10 cellular contexts compared by ENCODE assay signal in genomic region chr3:16378415-16378814, GRCh38.
A peak's percentile ranks its signal among the peaks of the same experiment; 100 is the strongest.
DNase-seq lines count a peak whose midpoint lies in the region; ATAC-seq and FAIRE-seq lines count a peak whose summit lies in the region.
"Had no signal": no experiment of that assay in that cellular context is flagged by ENCODE, and none has a peak within 500 bp of the region (broad histone marks: within the 10 kb centered on the region; RNA-seq: fewer than 3 reads in every experiment).

No MANE protein-coding gene starts in this region.

- peaks cover 22% of the 10 kb centered on the region for H3K36me3 Mint-ChIP-seq in CD4-positive, CD25-positive, alpha-beta regulatory T cell
- H3K36me3 Mint-ChIP-seq in IgD-negative memory B cell = peaks cover 6% of the 10 kb centered on the region

- peaks cover 11% of the 10 kb centered on the region for H3K36me3 ChIP-seq in CD4-positive, CD25-positive, alpha-beta regulatory T cell (ENCODE audit: control insufficient read depth, insufficient read depth, low read length)
- no peaks in the 10 kb centered on the region for H3K36me3 ChIP-seq in effector memory CD4-positive, alpha-beta T cell (ENCODE audit: control insufficient read depth, insufficient read depth, low read length)

- peaks cover 73% of the 10 kb centered on the region for H3K4me1 ChIP-seq in CD4-positive, CD25-positive, alpha-beta regulatory T cell (ENCODE audit: control insufficient read depth, insufficient read depth, low read length, poor library complexity, severe bottlenecking)
- peaks cover 21% of the 10 kb centered on the region for H3K4me1 ChIP-seq in effector memory CD4-positive, alpha-beta T cell (ENCODE audit: control insufficient read depth, insufficient read depth, low read length, poor library complexity, severe bottlenecking)

- H3K4me3 Mint-ChIP-seq in CD4-positive, CD25-positive, alpha-beta regulatory T cell = peak overlapping the region; percentile 43 to 83 (median 68)
- H3K4me3 Mint-ChIP-seq in IgD-negative memory B cell = peak overlapping the region in 2 of 4 donors; percentile 75 to 79

- H3K9me3 ChIP-seq in CD4-positive, CD25-positive, alpha-beta regulatory T cell (ENCODE audit: control insufficient read depth in 2 of 2, low read length in 2 of 2) = no peaks in the 10 kb centered on the region
- no peaks in the 10 kb centered on the region for H3K9me3 ChIP-seq in effector memory CD4-positive, alpha-beta T cell (ENCODE audit: control insufficient read depth, low read length)

- H3K27ac Mint-ChIP-seq in CD4-positive, CD25-positive, alpha-beta regulatory T cell = peak overlapping the region; percentile 72 to 93 (median 91)
- H3K27ac Mint-ChIP-seq in IgD-negative memory B cell = peak overlapping the region in 2 of 3 donors; percentile 11 to 73

- no peak for ATAC-seq in CD4-positive, CD25-positive, alpha-beta regulatory T cell (ENCODE audit: low read depth in 2 of 2)
- ATAC-seq in GM18870 (IDR thresholded peaks at IDR 0.05; ENCODE audit: unreplicated experiment) (peak; percentile 9), GM18861 (IDR thresholded peaks at IDR 0.05; ENCODE audit: unreplicated experiment) (no peak)

- DNase-seq in CD4-positive, CD25-positive, alpha-beta regulatory T cell = peak in 1 of 3 donors; percentile 29
- DNase-seq in effector memory CD4-positive, alpha-beta T cell = no peak
- no peak for DNase-seq in nucleus accumbens (lab: John Stamatoyannopoulos, UW)
- no peak for DNase-seq in HTR-8/SVneo (ENCODE audit: insufficient read length, low spot score)
- DNase-seq in urothelium cell line (ENCODE audit: low spot score) = no peak
- DNase-seq: NCI-H524 treated with DMSO at 0.1 percent for 48 hours, SIG-M5 had no signal

- no peaks in the 10 kb centered on the region for H3K9me3 Mint-ChIP-seq in CD4-positive, CD25-positive, alpha-beta regulatory T cell
- peaks cover 0 to 5% (median 2%) of the 10 kb centered on the region in 3 donors for H3K9me3 Mint-ChIP-seq in IgD-negative memory B cell

- H3K27ac ChIP-seq in CD4-positive, CD25-positive, alpha-beta regulatory T cell (ENCODE audit: insufficient read depth, low read length, poor library complexity, severe bottlenecking) = peak overlapping the region; percentile 81
- peak overlapping the region; percentile 35 for H3K27ac ChIP-seq in effector memory CD4-positive, alpha-beta T cell (ENCODE audit: insufficient read depth, low read length, poor library complexity, severe bottlenecking)

- H3K4me3 ChIP-seq in CD4-positive, CD25-positive, alpha-beta regulatory T cell (ENCODE audit: low read depth, low read length) = peak overlapping the region; percentile 52
- H3K4me3 ChIP-seq in effector memory CD4-positive, alpha-beta T cell (ENCODE audit: insufficient read depth, low read depth, low read length, poor library complexity, severe bottlenecking) = no peak overlapping the region

- FAIRE-seq in HTR-8/SVneo (lab: Jason Lieb, UNC) (no peak), urothelium cell line (lab: Jason Lieb, UNC) (no peak)

- H3K4me1 Mint-ChIP-seq in CD4-positive, CD25-positive, alpha-beta regulatory T cell = peaks cover 61 to 95% (median 82%) of the 10 kb centered on the region in 4 donors
- peaks cover 55 to 78% (median 56%) of the 10 kb centered on the region in 3 donors for H3K4me1 Mint-ChIP-seq in IgD-negative memory B cell

- no peaks in the 10 kb centered on the region for H3K27me3 Mint-ChIP-seq in CD4-positive, CD25-positive, alpha-beta regulatory T cell
- H3K27me3 Mint-ChIP-seq in IgD-negative memory B cell = peaks cover 12% of the 10 kb centered on the region

- H3K27me3 ChIP-seq in CD4-positive, CD25-positive, alpha-beta regulatory T cell (ENCODE audit: control insufficient read depth, insufficient read depth, low read length) = no peaks in the 10 kb centered on the region
- H3K27me3 ChIP-seq in effector memory CD4-positive, alpha-beta T cell (replicated peaks; ENCODE audit: control insufficient read depth, insufficient read depth, low read length, poor library complexity, severe bottlenecking) = no peaks in the 10 kb centered on the region
